In genomic region chr7:121304259-121304658, GRCh38 we compare ENCODE assay signal across 19 cellular contexts. TPM values are rescaled to one million over a fixed set of nuclear protein-coding genes. Genes with fewer than 3 reads are reported as not detected.
DNase-seq lines count a peak whose midpoint lies in the region; TF ChIP-seq lines count a peak whose summit lies in the region.
"Had no signal": no experiment of that assay in that cellular context is flagged by ENCODE, and none has a peak within 500 bp of the region (broad histone marks: within the 10 kb centered on the region; RNA-seq: fewer than 3 reads in every experiment).

No MANE protein-coding gene starts in this region.

- POLR2A ChIA-PET in SK-N-SH (lab: Yijun Ruan, JAX) = interaction anchor here (0.7 kb wide), 1 partner anchor 60 kb away, joined by 3 read pairs; no protein-coding TSS in a partner anchor

- TF ChIP-seq RAD21 in SK-N-SH (IDR thresholded peaks at IDR 0.05; ENCODE audit: low read length) = no peak

- peaks cover 0 to 47% of the 10 kb centered on the region in 2 experiments; a peak in 2 of 4 replicates for H3K4me1 ChIP-seq in SK-N-SH (ENCODE audit: control insufficient read depth in 1 of 2, insufficient read depth in 2 of 2, low read depth in 1 of 2, low read length in 1 of 2)
- H3K4me1 ChIP-seq: BLaER1 had no signal

- H2AFZ ChIP-seq in SK-N-SH (ENCODE audit: low read depth) = no peak overlapping the region
- H2AFZ ChIP-seq: GM23338 had no signal

- H3K4me1 Mint-ChIP-seq in HFFc6 (ENCODE audit: low read depth) (peaks cover 76% of the 10 kb centered on the region), chondrocyte (ENCODE audit: low read depth) (peaks cover 23% of the 10 kb centered on the region)
- H3K4me1 Mint-ChIP-seq: CD4-positive, CD25-positive, alpha-beta regulatory T cell had no signal

- CTCF ChIA-PET in SK-N-SH (lab: Yijun Ruan, JAX) = interaction anchor here (0.8 to 2.1 kb wide), 6 partner anchors 20 to 223 kb away, joined by 3 to 8 read pairs (median 4); no protein-coding TSS in a partner anchor

- TF ChIP-seq CTCF in HFFc6 (IDR thresholded peaks at IDR 0.05) (no peak), SK-N-SH (IDR thresholded peaks at IDR 0.05) (no peak), chondrocyte (IDR thresholded peaks at IDR 0.05) (no peak)

- no peaks in the 10 kb centered on the region for H3K36me3 ChIP-seq in SK-N-SH (replicated peaks in 1 of 2; ENCODE audit: control insufficient read depth in 1 of 2, insufficient read depth in 2 of 2, low read length in 1 of 2)
- H3K36me3 ChIP-seq: MG63 had no signal

- no peaks in the 10 kb centered on the region for H4K20me1 ChIP-seq in SK-N-SH (ENCODE audit: insufficient read depth)
- H4K20me1 ChIP-seq: BLaER1 had no signal

- H3K27me3 Mint-ChIP-seq in HFFc6 (ENCODE audit: insufficient read depth) (no peaks in the 10 kb centered on the region; the same call in 1 of the 2 replicates), chondrocyte (ENCODE audit: low read depth) (no peaks in the 10 kb centered on the region)

- no peak overlapping the region for H3K9ac ChIP-seq in SK-N-SH
- H3K9ac ChIP-seq: BLaER1 had no signal

- no peaks in the 10 kb centered on the region for H3K27me3 ChIP-seq in SK-N-SH (ENCODE audit: insufficient read depth)
- H3K27me3 ChIP-seq: BLaER1, MG63 had no signal

- H3K79me2 ChIP-seq in SK-N-SH (ENCODE audit: insufficient read depth) = no peaks in the 10 kb centered on the region

- no peaks in the 10 kb centered on the region for H3K9me2 ChIP-seq in SK-N-SH

- peaks cover 7% of the 10 kb centered on the region; the same call in 1 of the 2 replicates for H3K36me3 Mint-ChIP-seq in HFFc6 (ENCODE audit: low read depth)
- H3K36me3 Mint-ChIP-seq in chondrocyte (ENCODE audit: low read depth) = no peaks in the 10 kb centered on the region
- H3K36me3 Mint-ChIP-seq: CD4-positive, CD25-positive, alpha-beta regulatory T cell had no signal

- no peak for DNase-seq in HFFc6
- DNase-seq in SK-N-SH = peak; percentile 56
- peak; percentile 47 for DNase-seq in fibroblast of gingiva (ENCODE audit: low read depth)
- DNase-seq in Kasumi-1 (lab: John Stamatoyannopoulos, UW) = no peak
- DNase-seq in chondrocyte (ENCODE audit: low spot score) = no peak
- no peak for DNase-seq in SIG-M5 treated with dmso at 0.1 percent for 504 hours (lab: John Stamatoyannopoulos, UW; ENCODE audit: unreplicated experiment)
- no peak for DNase-seq in SK-N-DZ (ENCODE audit: low spot score)
- DNase-seq: CD4-positive, CD25-positive, alpha-beta regulatory T cell; MG63; NCI-H1105 treated with DMSO at 0.1 percent for 48 hours; NCI-H2029 treated with DMSO at 0.1 percent for 48 hours; NCI-H446 treated with DMSO at 0.1 percent for 48 hours; Right ventricle myocardium superior; RPMI8226 had no signal

- H3K27ac Mint-ChIP-seq in HFFc6 (no peak overlapping the region), chondrocyte (ENCODE audit: unreplicated experiment) (no peak overlapping the region)
- H3K27ac Mint-ChIP-seq: CD4-positive, CD25-positive, alpha-beta regulatory T cell had no signal

- H3K4me3 ChIP-seq in SK-N-SH (ENCODE audit: low read depth in 2 of 2, low read length in 1 of 2) = no peak overlapping the region
- H3K4me3 ChIP-seq: BLaER1, GM23338, MG63 had no signal

- no peak overlapping the region for H3K4me2 ChIP-seq in SK-N-SH
- H3K4me2 ChIP-seq: BLaER1, GM23338 had no signal

- H3K27ac ChIP-seq in SK-N-SH (ENCODE audit: low read depth in 2 of 2, low read length in 1 of 2) = peak overlapping the region in 1 of 2 experiments; percentile 94; a peak in 2 of 4 replicates
- H3K27ac ChIP-seq: BLaER1 had no signal

- no peaks in the 10 kb centered on the region for H3K9me3 ChIP-seq in SK-N-SH
- H3K9me3 ChIP-seq: MG63 had no signal

- peak overlapping the region; percentile 2; the same call in 1 of the 2 replicates for H3K4me3 Mint-ChIP-seq in HFFc6
- no peak overlapping the region for H3K4me3 Mint-ChIP-seq in chondrocyte (ENCODE audit: unreplicated experiment)
- H3K4me3 Mint-ChIP-seq: CD4-positive, CD25-positive, alpha-beta regulatory T cell; GM23338; H9 had no signal

- 67% methylated on average over 1 of the region's 1 CpG for WGBS in SK-N-SH (ENCODE audit: low lambda C conversion rate)

- H3K9me3 Mint-ChIP-seq in HFFc6 (no peaks in the 10 kb centered on the region), chondrocyte (ENCODE audit: low read depth) (no peaks in the 10 kb centered on the region)
- H3K9me3 Mint-ChIP-seq: CD4-positive, CD25-positive, alpha-beta regulatory T cell; GM23338; H9 had no signal

- TF ChIP-seq EP300 in SK-N-SH (IDR thresholded peaks at IDR 0.05; ENCODE audit: borderline replicate concordance in 1 of 2, low read depth in 1 of 2, low read length in 1 of 2) = peak in 1 of 2 experiments; percentile 85; a peak in 2 of 4 replicates

- H3F3A ChIP-seq in SK-N-SH (replicated peaks; ENCODE audit: insufficient read depth) = no peaks in the 10 kb centered on the region

TF ChIP-seq in SK-N-SH, 30 proteins besides CTCF, POLR2A, EP300 and RAD21 (continues in another document):
- TF ChIP-seq TCF12 (IDR thresholded peaks at IDR 0.05) (peak; percentile 74), RCOR1 (IDR thresholded peaks at IDR 0.05; ENCODE audit: low read length) (peak; percentile 81), CHD2 (IDR thresholded peaks at IDR 0.05; ENCODE audit: low read length, partially characterized antibody) (peak; percentile 71), USF1 (IDR thresholded peaks at IDR 0.05; ENCODE audit: borderline replicate concordance, low read depth) (no peak), REST (IDR thresholded peaks at IDR 0.05; ENCODE audit: low read depth, low read length) (no peak), ZBTB33 (IDR thresholded peaks at IDR 0.05; ENCODE audit: borderline replicate concordance, low read depth) (no peak), MXI1 (IDR thresholded peaks at IDR 0.05; ENCODE audit: low read depth, low read length) (0 out of 2 replicates have a peak, but pooled peaks have one; percentile 35), TEAD4 (IDR thresholded peaks at IDR 0.05; ENCODE audit: borderline replicate concordance, insufficient read depth) (peak; percentile 13; the same call in 1 of the 2 replicates), MEF2A (IDR thresholded peaks at IDR 0.05; ENCODE audit: borderline replicate concordance, low read depth) (no peak), NRF1 (IDR thresholded peaks at IDR 0.05; ENCODE audit: low read depth, low read length) (no peak)
- TF ChIP-seq, protein P1, sequence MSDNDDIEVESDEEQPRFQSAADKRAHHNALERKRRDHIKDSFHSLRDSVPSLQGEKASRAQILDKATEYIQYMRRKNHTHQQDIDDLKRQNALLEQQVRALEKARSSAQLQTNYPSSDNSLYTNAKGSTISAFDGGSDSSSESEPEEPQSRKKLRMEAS (IDR thresholded peaks at IDR 0.05; ENCODE audit: low read depth) = no peak

RNA-seq across cellular contexts. Expression of gene WNT16, which starts 24.5 kb away (rescaled TPM):
- under 1 TPM; 0.07 to 0.25 (median 0.18) TPM for total RNA-seq in HFFc6 (2021; fragmentation: NEBNext Ultra II Directional; extraction: Animal tissue kit (Norgen Biotek cat#: 25700))
- polyA plus RNA-seq in SK-N-SH (2012; rRNA removed) = 0.05 and 0.10 TPM in 2 replicates
- 0.05 and 0.08 TPM in 2 replicates for polyA plus RNA-seq in SK-N-SH (2012; cell fraction: cytosol; rRNA removed)
- 0.08 and 0.25 TPM in 2 replicates for polyA plus RNA-seq in SK-N-SH (2012; cell fraction: nucleus; rRNA removed)
- not detected in 3 replicates for total RNA-seq in chondrocyte
- not detected in 2 replicates for polyA plus RNA-seq in SK-N-DZ (2014; cell fraction: cytosol; rRNA removed)
- polyA plus RNA-seq in SK-N-DZ (2014; cell fraction: nucleus; rRNA removed) = 0.24 TPM in 1 of 2 replicates, not detected in the other
- total RNA-seq: CD4-positive, CD25-positive, alpha-beta regulatory T cell; H9; HT-29; Right ventricle myocardium superior; SK-MEL-5 had no signal

Comparison
In these comparisons a context has a peak if more than half of its experiments do, and no peak if none do; other contexts are left out.
1. DNase-seq: peak in SK-N-SH (single experiment) and fibroblast of gingiva (single experiment); none in HFFc6 (single experiment), Kasumi-1 (0 of 2), chondrocyte (single experiment), SIG-M5 treated with dmso at 0.1 percent for 504 hours (single experiment) and SK-N-DZ (single experiment).